1 cellular context compared by ENCODE assay signal in genomic region chr1:24925963-24926362, GRCh38.
A peak's percentile ranks its signal among the peaks of the same experiment; 100 is the strongest.
TF ChIP-seq lines count a peak whose summit lies in the region.

No MANE protein-coding gene starts in this region.

TF ChIP-seq in GM12878, 131 proteins besides CTCF, POLR2A, EP300 and RAD21:
- TF ChIP-seq SREBF2 (IDR thresholded peaks at IDR 0.05; ENCODE audit: low read length) = no peak
- no peak for TF ChIP-seq NFIC (IDR thresholded peaks at IDR 0.05; ENCODE audit: low read depth, low read length)
- 0 out of 2 replicates have a peak, but pooled peaks have one; percentile 19 for TF ChIP-seq BACH1 (IDR thresholded peaks at IDR 0.05; ENCODE audit: borderline replicate concordance)
